In genomic region chr10:6409982-6410694, GRCh38 we compare ENCODE assay signal across 7 cellular contexts.
DNase-seq lines count a peak whose midpoint lies in the region; ATAC-seq and TF ChIP-seq lines count a peak whose summit lies in the region.

No MANE protein-coding gene starts in this region.

- peaks cover 48% of the 10 kb centered on the region for H3K4me1 Mint-ChIP-seq in activated T-helper 1 cell treated with anti-CD3 and anti-CD28 coated beads, Interleukin-12 subunit alpha, Interleukin-12 subunit beta, Interleukin-2, Interleukin-4 antibody, amounts not matched to agents 30 ng/mL and 10 ng/mL and 1 ng/mL, durations not matched to agents 14 hours and 24 hours and 36 hours (ENCODE audit: low read depth)

- ATAC-seq in heart right ventricle (peak; percentile 70 to 93 (median 88)), GM19324 (IDR thresholded peaks at IDR 0.05; ENCODE audit: low FRiP score, unreplicated experiment) (no peak)

- peak overlapping the region in 9 of 10 donors; percentile 16 to 70 (median 36) for H3K27ac ChIP-seq in heart right ventricle

- peak overlapping the region; percentile 75 for H3K4me3 Mint-ChIP-seq in activated T-helper 1 cell treated with anti-CD3 and anti-CD28 coated beads, Interleukin-12 subunit alpha, Interleukin-12 subunit beta, Interleukin-2, Interleukin-4 antibody, amounts not matched to agents 30 ng/mL and 10 ng/mL and 1 ng/mL, durations not matched to agents 14 hours and 24 hours and 36 hours

- no peaks in the 10 kb centered on the region for H3K9me3 Mint-ChIP-seq in activated T-helper 1 cell treated with anti-CD3 and anti-CD28 coated beads, Interleukin-12 subunit alpha, Interleukin-12 subunit beta, Interleukin-2, Interleukin-4 antibody, amounts not matched to agents 30 ng/mL and 10 ng/mL and 1 ng/mL, durations not matched to agents 14 hours and 24 hours and 36 hours

- peaks cover 1% of the 10 kb centered on the region for H3K27me3 Mint-ChIP-seq in activated T-helper 1 cell treated with anti-CD3 and anti-CD28 coated beads, Interleukin-12 subunit alpha, Interleukin-12 subunit beta, Interleukin-2, Interleukin-4 antibody, amounts not matched to agents 30 ng/mL and 10 ng/mL and 1 ng/mL, durations not matched to agents 14 hours and 24 hours and 36 hours (ENCODE audit: insufficient read depth)

- H3K4me1 ChIP-seq in heart right ventricle = peaks cover 0 to 22% (median 10%) of the 10 kb centered on the region in 9 donors

- intact Hi-C loops in activated T-helper 1 cell treated with anti-CD3 and anti-CD28 coated beads, Interleukin-12 subunit alpha, Interleukin-12 subunit beta, Interleukin-2, Interleukin-4 antibody, amounts not matched to agents 30 ng/mL and 10 ng/mL and 1 ng/mL, durations not matched to agents 14 hours and 24 hours and 36 hours (cut with micrococcal nuclease) = loop anchor here (10.0 kb wide), 2 partner anchors 515 to 1585 kb away; partner anchors contain the start of gene AKR1E2
- intact Hi-C loops in heart right ventricle (cut with DNase I) = loop anchor here in 6 of 10 donors (10.0 kb wide), 7 partner anchors 135 to 1025 kb away; partner anchors contain the start of gene PFKFB3 (in 1 of the 6)
- intact Hi-C loops in head of caudate nucleus (cut with DNase I) = no loop called here

- peaks cover 12% of the 10 kb centered on the region for H3K36me3 Mint-ChIP-seq in activated T-helper 1 cell treated with anti-CD3 and anti-CD28 coated beads, Interleukin-12 subunit alpha, Interleukin-12 subunit beta, Interleukin-2, Interleukin-4 antibody, amounts not matched to agents 30 ng/mL and 10 ng/mL and 1 ng/mL, durations not matched to agents 14 hours and 24 hours and 36 hours (ENCODE audit: low read depth)

- H3K27ac Mint-ChIP-seq in activated T-helper 1 cell treated with anti-CD3 and anti-CD28 coated beads, Interleukin-12 subunit alpha, Interleukin-12 subunit beta, Interleukin-2, Interleukin-4 antibody, amounts not matched to agents 30 ng/mL and 10 ng/mL and 1 ng/mL, durations not matched to agents 14 hours and 24 hours and 36 hours = peak overlapping the region; percentile 92

- peak overlapping the region in 3 of 10 donors; percentile 5 to 11 (median 11) for H3K4me3 ChIP-seq in heart right ventricle

- TF ChIP-seq CTCF in heart right ventricle (IDR thresholded peaks at IDR 0.05) = no peak

- no peaks in the 10 kb centered on the region for H3K36me3 ChIP-seq in heart right ventricle

- 33 to 50% methylated on average over 2 of the region's 2 CpGs for WGBS in heart right ventricle, 2 donors

- H3K27me3 ChIP-seq in heart right ventricle = peaks cover 0 to 7% (median 0%) of the 10 kb centered on the region in 7 donors

- peak; percentile 44 for DNase-seq in M059J (ENCODE audit: low read depth)
- peak; percentile 50 for DNase-seq in activated T-helper 1 cell treated with anti-CD3 and anti-CD28 coated beads, Interleukin-12 subunit alpha, Interleukin-12 subunit beta, Interleukin-2, Interleukin-4 antibody, amounts not matched to agents 30 ng/mL and 10 ng/mL and 1 ng/mL, durations not matched to agents 14 hours and 24 hours and 36 hours (ENCODE audit: low spot score)
- DNase-seq in heart right ventricle = peak in 1 of 2 donors; percentile 34
- peak; percentile 18 for DNase-seq in stimulated activated CD8-positive, alpha-beta memory T cell treated with anti-CD3 and anti-CD28 coated beads, Interleukin-15, amount 100 ng/mL, for 1 hour (ENCODE audit: low read depth)
- no peak for DNase-seq in head of caudate nucleus
- no peak for DNase-seq in NCI-H1105 treated with DMSO at 0.1 percent for 48 hours (lab: John Stamatoyannopoulos, UW)

- no peaks in the 10 kb centered on the region for H3K9me3 ChIP-seq in heart right ventricle

Comparison
In these comparisons a context has a peak if more than half of its experiments do, and no peak if none do; other contexts are left out.
1. DNase-seq: peak in M059J (single experiment), activated T-helper 1 cell treated with anti-CD3 and anti-CD28 coated beads, Interleukin-12 subunit alpha, Interleukin-12 subunit beta, Interleukin-2, Interleukin-4 antibody, amounts not matched to agents 30 ng/mL and 10 ng/mL and 1 ng/mL, durations not matched to agents 14 hours and 24 hours and 36 hours (single experiment) and stimulated activated CD8-positive, alpha-beta memory T cell treated with anti-CD3 and anti-CD28 coated beads, Interleukin-15, amount 100 ng/mL, for 1 hour (single experiment); none in head of caudate nucleus (0 of 42) and NCI-H1105 treated with DMSO at 0.1 percent for 48 hours (single experiment).